ENCODE assay signal across 1 cellular context in genomic region chr5:1768283-1769000, GRCh38.
TF ChIP-seq lines count a peak whose summit lies in the region.

No MANE protein-coding gene starts in this region.

TF ChIP-seq in HepG2, 621 proteins besides CTCF, POLR2A, EP300 and RAD21:
- TF ChIP-seq YEATS2 (CRISPR knock-in tag; IDR thresholded peaks at IDR 0.05; ENCODE audit: borderline replicate concordance) (no peak), TP53 (CRISPR knock-in tag; conservative IDR thresholded peaks at IDR 0.05) (no peak), ARID5B (CRISPR knock-in tag; IDR thresholded peaks at IDR 0.05) (no peak), LRRFIP1 (CRISPR knock-in tag; conservative IDR thresholded peaks at IDR 0.05) (no peak), ZSCAN21 (CRISPR knock-in tag; IDR thresholded peaks at IDR 0.05; ENCODE audit: borderline replicate concordance) (no peak), KDM6A (CRISPR knock-in tag; IDR thresholded peaks at IDR 0.05; ENCODE audit: low read depth) (no peak), ZBTB21 (CRISPR knock-in tag; IDR thresholded peaks at IDR 0.05) (no peak), MTA1 (CRISPR knock-in tag; IDR thresholded peaks at IDR 0.05; ENCODE audit: borderline replicate concordance) (no peak), MLXIP (CRISPR knock-in tag; IDR thresholded peaks at IDR 0.05; ENCODE audit: borderline replicate concordance) (no peak), ZSCAN5A (CRISPR knock-in tag; IDR thresholded peaks at IDR 0.05; ENCODE audit: borderline replicate concordance) (no peak), GABPB1 (CRISPR knock-in tag; IDR thresholded peaks at IDR 0.05) (no peak), ZBTB1 (CRISPR knock-in tag; IDR thresholded peaks at IDR 0.05; ENCODE audit: borderline replicate concordance) (no peak), RERE (CRISPR knock-in tag; IDR thresholded peaks at IDR 0.05; ENCODE audit: low read depth) (no peak), HDAC2 (CRISPR knock-in tag; IDR thresholded peaks at IDR 0.05) (no peak), ZBTB4 (CRISPR knock-in tag; IDR thresholded peaks at IDR 0.05; ENCODE audit: borderline replicate concordance) (no peak), ZNF570 (CRISPR knock-in tag; IDR thresholded peaks at IDR 0.05; ENCODE audit: borderline replicate concordance) (no peak), SOX13 (IDR thresholded peaks at IDR 0.05) (no peak), SOX13 (CRISPR knock-in tag; conservative IDR thresholded peaks at IDR 0.05 in 1 of 2, IDR thresholded peaks at IDR 0.05 in 1 of 2) (no peak)
